Comparison of ENCODE assay signal across 29 cellular contexts in genomic region chr7:32092346-32092745, GRCh38. TPM values are rescaled to one million over a fixed set of nuclear protein-coding genes. Genes with fewer than 3 reads are reported as not detected.
"Had no signal": no experiment of that assay in that cellular context is flagged by ENCODE, and none has a peak within 500 bp of the region (broad histone marks: within the 10 kb centered on the region; RNA-seq: fewer than 3 reads in every experiment).

No MANE protein-coding gene starts in this region.

- H3K9ac ChIP-seq: neural progenitor cell had no signal

- H3K27me3 ChIP-seq: gastrocnemius medialis, neural progenitor cell, testis, vagina had no signal

- H3K4me1 ChIP-seq: gastrocnemius medialis, lower lobe of right lung, neural progenitor cell, testis, vagina had no signal

- FAIRE-seq: colon, keratinocyte had no signal

- H3K27me3 Mint-ChIP-seq: activated CD4-positive, alpha-beta T cell treated with anti-CD3 and anti-CD28 coated beads, Interleukin-2, amount 10 ng/mL, durations not matched to agents 7 days and 5 days; activated CD8-positive, alpha-beta memory T cell treated with anti-CD3 and anti-CD28 coated beads, Interleukin-2, amount 10 ng/mL, durations not matched to agents 7 days and 5 days; activated CD8-positive, alpha-beta T cell treated with anti-CD3 and anti-CD28 coated beads for 36 hours; activated naive CD4-positive, alpha-beta T cell treated with anti-CD3 and anti-CD28 coated beads, Interleukin-2, amount 10 ng/mL, durations not matched to agents 7 days and 5 days; activated naive CD8-positive, alpha-beta T cell treated with anti-CD3 and anti-CD28 coated beads, Interleukin-2, amount 50 U/mL, for 24 hours; naive thymus-derived CD4-positive, alpha-beta T cell; stimulated activated naive B cell treated with anti-CD40 and anti-IgM and Interleukin-4, amounts not matched to agents 10 μg/mL and 1 μg/mL and 100 μg/mL, for 72 hours had no signal

- H3K4me2 ChIP-seq: neural progenitor cell had no signal

- H3K9me3 Mint-ChIP-seq: activated CD4-positive, alpha-beta T cell treated with anti-CD3 and anti-CD28 coated beads, Interleukin-2, amount 10 ng/mL, durations not matched to agents 7 days and 5 days; activated CD8-positive, alpha-beta T cell treated with anti-CD3 and anti-CD28 coated beads for 36 hours; activated naive CD4-positive, alpha-beta T cell treated with anti-CD3 and anti-CD28 coated beads, Interleukin-2, amount 10 ng/mL, durations not matched to agents 7 days and 5 days; neural progenitor cell; stimulated activated naive B cell treated with anti-CD40 and anti-IgM and Interleukin-4, amounts not matched to agents 10 μg/mL and 1 μg/mL and 100 μg/mL, for 72 hours had no signal

- H3K36me3 ChIP-seq: gastrocnemius medialis, lower lobe of right lung, neural progenitor cell, vagina had no signal

- H3K4me3 Mint-ChIP-seq: activated CD4-positive, alpha-beta T cell treated with anti-CD3 and anti-CD28 coated beads, Interleukin-2, amount 10 ng/mL, durations not matched to agents 7 days and 5 days; activated CD8-positive, alpha-beta memory T cell treated with anti-CD3 and anti-CD28 coated beads, Interleukin-2, amount 10 ng/mL, durations not matched to agents 7 days and 5 days; activated CD8-positive, alpha-beta T cell treated with anti-CD3 and anti-CD28 coated beads for 36 hours; activated naive CD4-positive, alpha-beta T cell treated with anti-CD3 and anti-CD28 coated beads, Interleukin-2, amount 10 ng/mL, durations not matched to agents 7 days and 5 days; activated naive CD8-positive, alpha-beta T cell treated with anti-CD3 and anti-CD28 coated beads, Interleukin-2, amount 50 U/mL, for 24 hours; naive thymus-derived CD4-positive, alpha-beta T cell; neural progenitor cell; stimulated activated naive B cell treated with anti-CD40 and anti-IgM and Interleukin-4, amounts not matched to agents 10 μg/mL and 1 μg/mL and 100 μg/mL, for 72 hours had no signal

- H3K27ac Mint-ChIP-seq: activated CD4-positive, alpha-beta T cell treated with anti-CD3 and anti-CD28 coated beads, Interleukin-2, amount 10 ng/mL, durations not matched to agents 7 days and 5 days; activated CD8-positive, alpha-beta memory T cell treated with anti-CD3 and anti-CD28 coated beads, Interleukin-2, amount 10 ng/mL, durations not matched to agents 7 days and 5 days; activated CD8-positive, alpha-beta T cell treated with anti-CD3 and anti-CD28 coated beads for 36 hours; activated naive CD4-positive, alpha-beta T cell treated with anti-CD3 and anti-CD28 coated beads, Interleukin-2, amount 10 ng/mL, durations not matched to agents 7 days and 5 days; activated naive CD8-positive, alpha-beta T cell treated with anti-CD3 and anti-CD28 coated beads, Interleukin-2, amount 50 U/mL, for 24 hours; naive thymus-derived CD4-positive, alpha-beta T cell; neural progenitor cell; progenitor cell of endocrine pancreas; stimulated activated naive B cell treated with anti-CD40 and anti-IgM and Interleukin-4, amounts not matched to agents 10 μg/mL and 1 μg/mL and 100 μg/mL, for 72 hours had no signal

- H3K4me3 ChIP-seq: gastrocnemius medialis, lower lobe of right lung, neural progenitor cell, testis, vagina had no signal

- H3K36me3 Mint-ChIP-seq: activated CD8-positive, alpha-beta memory T cell treated with anti-CD3 and anti-CD28 coated beads, Interleukin-2, amount 10 ng/mL, durations not matched to agents 7 days and 5 days; activated naive CD4-positive, alpha-beta T cell treated with anti-CD3 and anti-CD28 coated beads, Interleukin-2, amount 10 ng/mL, durations not matched to agents 7 days and 5 days; brain; neural progenitor cell; stimulated activated naive B cell treated with anti-CD40 and anti-IgM and Interleukin-4, amounts not matched to agents 10 μg/mL and 1 μg/mL and 100 μg/mL, for 72 hours had no signal

- DNase-seq: activated CD4-positive, alpha-beta T cell treated with anti-CD3 and anti-CD28 coated beads, Interleukin-2, amount 10 ng/mL, durations not matched to agents 7 days and 5 days; activated CD4-positive, CD25-positive, alpha-beta regulatory T cell treated with anti-CD3 and anti-CD28 coated beads, Interleukin-2, amount 50 U/mL, for 72 hours; activated CD8-positive, alpha-beta memory T cell treated with anti-CD3 and anti-CD28 coated beads, Interleukin-2, amount 10 ng/mL, durations not matched to agents 7 days and 5 days; activated CD8-positive, alpha-beta T cell treated with anti-CD3 and anti-CD28 coated beads for 36 hours; activated effector memory CD4-positive, alpha-beta T cell treated with anti-CD3 and anti-CD28 coated beads, Interleukin-2, amount 50 U/mL, for 16 hours; activated naive CD4-positive, alpha-beta T cell treated with anti-CD3 and anti-CD28 coated beads, Interleukin-2, amount 10 ng/mL, durations not matched to agents 7 days and 5 days; activated naive CD8-positive, alpha-beta T cell treated with anti-CD3 and anti-CD28 coated beads, Interleukin-2, amount 50 U/mL, for 24 hours; activated T-cell treated with anti-CD3 and anti-CD28 coated beads for 4 hours; anterior cingulate cortex; central memory CD4-positive, alpha-beta T cell; effector memory CD4-positive, alpha-beta T cell; gastrocnemius medialis; left colon; lower lobe of right lung; naive thymus-derived CD4-positive, alpha-beta T cell; retina; stimulated activated CD4-positive, alpha-beta T cell treated with anti-CD3 and anti-CD28 coated beads, Interleukin-2, amount 100 ng/mL, for 48 hours; stimulated activated CD8-positive, alpha-beta memory T cell treated with anti-CD3 and anti-CD28 coated beads, Interleukin-4, amount 100 ng/mL, for 48 hours; stimulated activated naive B cell treated with anti-CD40 and anti-IgM and Interleukin-4, amounts not matched to agents 10 μg/mL and 1 μg/mL and 100 μg/mL, for 72 hours; testis; trophoblast cell had no signal

- H3K9me3 ChIP-seq: gastrocnemius medialis, lower lobe of right lung, testis, vagina had no signal

- ATAC-seq: activated CD8-positive, alpha-beta memory T cell treated with anti-CD3 and anti-CD28 coated beads, Interleukin-2, amount 10 ng/mL, durations not matched to agents 7 days and 5 days; activated CD8-positive, alpha-beta T cell treated with anti-CD3 and anti-CD28 coated beads for 36 hours; activated naive CD8-positive, alpha-beta T cell treated with anti-CD3 and anti-CD28 coated beads, Interleukin-2, amount 50 U/mL, for 24 hours; gastrocnemius medialis; left colon; lower lobe of right lung; naive thymus-derived CD4-positive, alpha-beta T cell; stimulated activated naive B cell treated with anti-CD40 and anti-IgM and Interleukin-4, amounts not matched to agents 10 μg/mL and 1 μg/mL and 100 μg/mL, for 72 hours had no signal

- H3K27ac ChIP-seq: gastrocnemius medialis, neural progenitor cell, testis, vagina, VCaP had no signal

- H3K4me1 Mint-ChIP-seq: activated CD4-positive, alpha-beta T cell treated with anti-CD3 and anti-CD28 coated beads, Interleukin-2, amount 10 ng/mL, durations not matched to agents 7 days and 5 days; activated CD8-positive, alpha-beta memory T cell treated with anti-CD3 and anti-CD28 coated beads, Interleukin-2, amount 10 ng/mL, durations not matched to agents 7 days and 5 days; activated naive CD4-positive, alpha-beta T cell treated with anti-CD3 and anti-CD28 coated beads, Interleukin-2, amount 10 ng/mL, durations not matched to agents 7 days and 5 days; activated naive CD8-positive, alpha-beta T cell treated with anti-CD3 and anti-CD28 coated beads, Interleukin-2, amount 50 U/mL, for 24 hours; naive thymus-derived CD4-positive, alpha-beta T cell; stimulated activated naive B cell treated with anti-CD40 and anti-IgM and Interleukin-4, amounts not matched to agents 10 μg/mL and 1 μg/mL and 100 μg/mL, for 72 hours had no signal

- H2AFZ ChIP-seq: neural progenitor cell had no signal

RNA-seq across cellular contexts. Expression of gene PDE1C, which starts 22.1 kb away (rescaled TPM):
- total RNA-seq: activated CD4-positive, alpha-beta T cell treated with anti-CD3 and anti-CD28 coated beads, Interleukin-2, amount 10 ng/mL, durations not matched to agents 7 days and 5 days; activated CD8-positive, alpha-beta memory T cell treated with anti-CD3 and anti-CD28 coated beads, Interleukin-2, amount 10 ng/mL, durations not matched to agents 7 days and 5 days; activated CD8-positive, alpha-beta T cell treated with anti-CD3 and anti-CD28 coated beads for 36 hours; T-helper 2 cell treated with Interferon-gamma antibody and Interleukin-4, amounts not matched to agents 100 ng/mL and 5 ng/mL, for 36 hours had no signal
